In genomic region chr3:107430214-107431047, GRCh38 we compare ENCODE assay signal across 8 cellular contexts. TPM values are rescaled to one million over a fixed set of nuclear protein-coding genes. Genes with fewer than 3 reads are reported as not detected.
A peak's percentile ranks its signal among the peaks of the same experiment; 100 is the strongest.
DNase-seq lines count a peak whose midpoint lies in the region; ATAC-seq lines count a peak whose summit lies in the region.

No MANE protein-coding gene starts in this region.

- peak overlapping the region; percentile 60 for H3K4me3 ChIP-seq in ectodermal cell (ENCODE audit: insufficient read depth, low read depth, low read length)
- H3K4me3 ChIP-seq in mucosa of stomach (ENCODE audit: low read length) = peak overlapping the region; percentile 54

- H3K27ac ChIP-seq in ectodermal cell (ENCODE audit: insufficient read depth, low read depth, low read length, poor library complexity, severe bottlenecking) = no peak overlapping the region

- peak overlapping the region; percentile 66 for H3K9ac ChIP-seq in mucosa of stomach (ENCODE audit: low read length)

- H3K9me3 ChIP-seq in ectodermal cell (ENCODE audit: control insufficient read depth, low read length) (no peaks in the 10 kb centered on the region), mucosa of stomach (ENCODE audit: control insufficient read depth, low read length) (no peaks in the 10 kb centered on the region)

- DNase-seq in activated T-cell treated with anti-CD3 and anti-CD28 coated beads for 48 hours (ENCODE audit: low read depth) (peak; percentile 2), RPMI7951 (ENCODE audit: low read depth) (peak; percentile 29)
- DNase-seq in activated T-cell treated with anti-CD3 and anti-CD28 coated beads, Interleukin-2, amount 50 U/mL, for 1 hour = no peak
- no peak for DNase-seq in stimulated activated CD4-positive, alpha-beta T cell treated with anti-CD3 and anti-CD28 coated beads, Interleukin-12 subunit alpha, Interleukin-12 subunit beta, amount 100 ng/mL, for 4 hours

- 28% methylated on average over 22 of the region's 25 CpGs for WGBS in ectodermal cell, 2 experiments

- H3K27me3 ChIP-seq in ectodermal cell (ENCODE audit: control insufficient read depth, insufficient read depth, low read length, poor library complexity, severe bottlenecking) (peaks cover 58% of the 10 kb centered on the region), mucosa of stomach (ENCODE audit: control insufficient read depth, insufficient read depth, low read length) (peaks cover 8% of the 10 kb centered on the region)

- ATAC-seq in HG02938 (IDR thresholded peaks at IDR 0.05; ENCODE audit: unreplicated experiment) (no peak), GM21367 (IDR thresholded peaks at IDR 0.05; ENCODE audit: unreplicated experiment) (no peak)

- H3K4me1 ChIP-seq in ectodermal cell (ENCODE audit: control insufficient read depth, insufficient read depth, low read length) (peaks cover 7% of the 10 kb centered on the region), mucosa of stomach (ENCODE audit: control insufficient read depth, insufficient read depth, low read length) (peaks cover 13% of the 10 kb centered on the region)

- H3K36me3 ChIP-seq in ectodermal cell (ENCODE audit: control insufficient read depth, insufficient read depth, low read length) = no peaks in the 10 kb centered on the region
- no peaks in the 10 kb centered on the region for H3K36me3 ChIP-seq in mucosa of stomach (ENCODE audit: control insufficient read depth, insufficient read depth, low read length)

RNA-seq across cellular contexts. Expression of gene CCDC54, which starts 53.2 kb away (rescaled TPM):
- total RNA-seq in RPMI7951 (2014; rRNA removed; shearing (Covaris generic)) = not detected in 2 replicates
- not detected for polyA plus RNA-seq in ectodermal cell (2013, experiment 1 of 4)
- not detected for polyA plus RNA-seq in ectodermal cell (2013, experiment 2 of 4)
- not detected for polyA plus RNA-seq in ectodermal cell (2013, experiment 3 of 4)
- not detected for polyA plus RNA-seq in ectodermal cell (2013, experiment 4 of 4)

Comparison
In these comparisons a context has a peak if more than half of its experiments do, and no peak if none do; other contexts are left out.
1. DNase-seq: peak in activated T-cell treated with anti-CD3 and anti-CD28 coated beads for 48 hours (single experiment) and RPMI7951 (single experiment); none in activated T-cell treated with anti-CD3 and anti-CD28 coated beads, Interleukin-2, amount 50 U/mL, for 1 hour (single experiment) and stimulated activated CD4-positive, alpha-beta T cell treated with anti-CD3 and anti-CD28 coated beads, Interleukin-12 subunit alpha, Interleukin-12 subunit beta, amount 100 ng/mL, for 4 hours (single experiment).